In the genomic region with DNA sequence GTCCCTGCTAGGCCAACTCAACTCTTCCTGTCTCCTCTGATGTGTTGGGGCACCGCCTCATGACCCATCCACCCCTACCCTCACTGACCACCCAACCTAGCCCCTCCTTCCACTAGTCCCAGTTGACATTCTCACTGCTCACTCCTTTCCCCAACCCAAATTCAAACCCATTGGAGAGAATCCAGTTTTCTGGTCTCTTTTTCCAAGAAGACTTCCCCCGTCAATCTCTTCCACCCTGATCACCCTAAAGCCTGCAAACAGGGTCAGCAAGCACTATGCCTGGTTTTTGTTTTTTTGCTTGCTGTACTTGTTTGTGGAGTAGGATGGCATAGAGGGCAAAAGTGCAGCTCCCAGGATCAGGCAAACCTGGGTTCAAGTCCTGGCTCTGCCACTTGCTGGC, we compare ENCODE assay signal across 26 cellular contexts.
DNase-seq lines count a peak whose midpoint lies in the region; ATAC-seq, FAIRE-seq and TF ChIP-seq lines count a peak whose summit lies in the region.
"Had no signal": no experiment of that assay in that cellular context is flagged by ENCODE, and none has a peak within 500 bp of the region (broad histone marks: within the 10 kb centered on the region; RNA-seq: fewer than 3 reads in every experiment).

No MANE protein-coding gene starts in this region.

- TF ChIP-seq RAD21 in HepG2 (CRISPR knock-in tag; IDR thresholded peaks at IDR 0.05) = no peak

- no peak for FAIRE-seq in HepG2 (lab: Jason Lieb, UNC)
- FAIRE-seq: A204.1, GM12878, GM12892, GM18507 had no signal

- 62% methylated on average over 2 of the region's 2 CpGs for WGBS in HepG2 (ENCODE audit: low lambda C conversion rate)
- 67% methylated on average over 1 of the region's 2 CpGs for WGBS in right lobe of liver (ENCODE audit: insufficient coverage, low coverage, low lambda C conversion rate, missing lambda C conversion rate)

- in situ Hi-C loops in HepG2 (cut with HindIII; ENCODE audit: extremely low pct_ligation_motif_present, low pct_unique_long_range_greater_than_20kb) (no loop called here), HAP-1 (cut with MboI; ENCODE audit: low sequenced_read_pairs) (no loop called here)

- no peak for DNase-seq in HepG2 (ENCODE audit: low spot score)
- DNase-seq in right lobe of liver = no peak
- DNase-seq in islet precursor cell = peak; percentile 42
- DNase-seq in sciatic nerve (ENCODE audit: low spot score) = no peak
- DNase-seq in HAP-1 (ENCODE audit: low spot score in 2 of 2) = no peak
- no peak for DNase-seq in NCI-H2107 treated with DMSO at 0.1 percent for 48 hours (lab: John Stamatoyannopoulos, UW; ENCODE audit: unreplicated experiment)
- DNase-seq: 8988T; ACHN; BE2C; C1 segment of cervical spinal cord; CD4-positive, alpha-beta memory T cell; CD4-positive, CD25-positive, alpha-beta regulatory T cell; CD8-positive, alpha-beta memory T cell; COR-L47; DMS 273 treated with DMSO at 0.1 percent for 48 hours; DMS153; DMS53; DMS79; DND-41; EL; GDM1 had no signal

- no peak for TF ChIP-seq EP300 in HepG2 (IDR thresholded peaks at IDR 0.05; ENCODE audit: low read depth in 2 of 2, low read length in 2 of 2)
- TF ChIP-seq EP300 in HepG2 (CRISPR knock-in tag; IDR thresholded peaks at IDR 0.05; ENCODE audit: borderline replicate concordance) = no peak

- POLR2A ChIA-PET in HepG2 (lab: Yijun Ruan, JAX) = no interaction called here

- H3K36me3 ChIP-seq in HepG2 (replicated peaks in 1 of 2; ENCODE audit: control insufficient read depth in 1 of 2, insufficient read depth in 2 of 2, low read length in 2 of 2) (no peaks in the 10 kb centered on the region), right lobe of liver (no peaks in the 10 kb centered on the region), HAP-1 (replicated peaks) (no peaks in the 10 kb centered on the region)
- H3K36me3 ChIP-seq: BE2C, BLaER1 had no signal

- no peak overlapping the region for H3K27ac ChIP-seq in HepG2 (ENCODE audit: extremely low read length, insufficient read depth, low read length)
- H3K27ac ChIP-seq in right lobe of liver = no peak overlapping the region
- H3K27ac ChIP-seq: BLaER1 had no signal

- TF ChIP-seq CTCF in HepG2 (CRISPR knock-in tag; IDR thresholded peaks at IDR 0.05) = no peak
- no peak for TF ChIP-seq CTCF in right lobe of liver (IDR thresholded peaks at IDR 0.05)

- H3K4me1 ChIP-seq in HepG2 (ENCODE audit: insufficient read depth, low read length) (no peaks in the 10 kb centered on the region), right lobe of liver (no peaks in the 10 kb centered on the region), HAP-1 (no peaks in the 10 kb centered on the region)
- H3K4me1 ChIP-seq: BE2C, BLaER1 had no signal

- no peak overlapping the region for H3K4me3 ChIP-seq in HepG2 (replicated peaks in 1 of 3; ENCODE audit: insufficient read depth in 1 of 3, low read depth in 2 of 3, low read length in 3 of 3)
- H3K4me3 ChIP-seq in right lobe of liver = no peak overlapping the region
- no peak overlapping the region for H3K4me3 ChIP-seq in HAP-1
- H3K4me3 ChIP-seq: BLaER1, GM12878 had no signal

- ATAC-seq in HepG2 (no peak), right lobe of liver (no peak), sciatic nerve (peak; percentile 20)
- ATAC-seq: GM12878 had no signal

- no peaks in the 10 kb centered on the region for H3K79me2 ChIP-seq in HepG2 (ENCODE audit: insufficient read depth, low read length)

- H3K4me2 ChIP-seq in HepG2 (ENCODE audit: low read depth, low read length) = no peak overlapping the region
- H3K4me2 ChIP-seq: BLaER1 had no signal

- intact Hi-C loops in HepG2 (cut with micrococcal nuclease; ENCODE audit: unreplicated experiment) = no loop called here
- intact Hi-C loops in right lobe of liver (cut with DNase I) = no loop called here
- intact Hi-C loops in sciatic nerve (cut with DNase I) = no loop called here

- H2AFZ ChIP-seq in HepG2 (ENCODE audit: low read length) = no peak overlapping the region

- no TSS peak for BruUV-seq in HepG2 (replicated peaks; lab: Mats Ljungman, UMichigan)

- TF ChIP-seq POLR2A in HepG2 (IDR thresholded peaks at IDR 0.05; ENCODE audit: insufficient read depth in 1 of 2, low read depth in 2 of 2, low read length in 2 of 2) (no peak), right lobe of liver (IDR thresholded peaks at IDR 0.05) (no peak)

- H3K9ac ChIP-seq in HepG2 (ENCODE audit: insufficient read depth, low read depth, low read length) = no peak overlapping the region
- H3K9ac ChIP-seq: BLaER1 had no signal

- CTCF ChIA-PET in HepG2 (lab: Yijun Ruan, JAX; ENCODE audit: low intra/inter-chr PET ratio, low total read pairs) = no interaction called here

- H3K9me3 ChIP-seq in HepG2 (ENCODE audit: low read length) (peaks cover 17% of the 10 kb centered on the region), right lobe of liver (no peaks in the 10 kb centered on the region), HAP-1 (no peaks in the 10 kb centered on the region)
- H3K9me3 ChIP-seq: BE2C, BLaER1 had no signal

- no peaks in the 10 kb centered on the region for H4K20me1 ChIP-seq in HepG2 (ENCODE audit: insufficient read depth, low read length)
- H4K20me1 ChIP-seq: BLaER1 had no signal

- H3K27me3 ChIP-seq in HepG2 (ENCODE audit: control insufficient read depth in 1 of 2, insufficient read depth in 2 of 2, low read length in 2 of 2) = no peaks in the 10 kb centered on the region
- H3K27me3 ChIP-seq in right lobe of liver = no peaks in the 10 kb centered on the region
- H3K27me3 ChIP-seq in HAP-1 (ENCODE audit: low read depth) = no peaks in the 10 kb centered on the region
- H3K27me3 ChIP-seq: BE2C, BLaER1 had no signal

TF ChIP-seq in HepG2, 621 proteins besides CTCF, POLR2A, EP300 and RAD21:
- TF ChIP-seq, protein P1, sequence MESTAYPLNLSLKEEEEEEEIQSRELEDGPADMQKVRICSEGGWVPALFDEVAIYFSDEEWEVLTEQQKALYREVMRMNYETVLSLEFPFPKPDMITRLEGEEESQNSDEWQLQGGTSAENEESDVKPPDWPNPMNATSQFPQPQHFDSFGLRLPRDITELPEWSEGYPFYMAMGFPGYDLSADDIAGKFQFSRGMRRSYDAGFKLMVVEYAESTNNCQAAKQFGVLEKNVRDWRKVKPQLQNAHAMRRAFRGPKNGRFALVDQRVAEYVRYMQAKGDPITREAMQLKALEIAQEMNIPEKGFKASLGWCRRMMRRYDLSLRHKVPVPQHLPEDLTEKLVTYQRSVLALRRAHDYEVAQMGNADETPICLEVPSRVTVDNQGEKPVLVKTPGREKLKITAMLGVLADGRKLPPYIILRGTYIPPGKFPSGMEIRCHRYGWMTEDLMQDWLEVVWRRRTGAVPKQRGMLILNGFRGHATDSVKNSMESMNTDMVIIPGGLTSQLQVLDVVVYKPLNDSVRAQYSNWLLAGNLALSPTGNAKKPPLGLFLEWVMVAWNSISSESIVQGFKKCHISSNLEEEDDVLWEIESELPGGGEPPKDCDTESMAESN (CRISPR knock-in tag; conservative IDR thresholded peaks at IDR 0.05) = no peak
- TF ChIP-seq ZNF556 (CRISPR knock-in tag; IDR thresholded peaks at IDR 0.05; ENCODE audit: borderline replicate concordance) (peak; percentile 99), SCMH1 (CRISPR knock-in tag; IDR thresholded peaks at IDR 0.05; ENCODE audit: borderline replicate concordance) (no peak)
- TF ChIP-seq, protein P2, sequence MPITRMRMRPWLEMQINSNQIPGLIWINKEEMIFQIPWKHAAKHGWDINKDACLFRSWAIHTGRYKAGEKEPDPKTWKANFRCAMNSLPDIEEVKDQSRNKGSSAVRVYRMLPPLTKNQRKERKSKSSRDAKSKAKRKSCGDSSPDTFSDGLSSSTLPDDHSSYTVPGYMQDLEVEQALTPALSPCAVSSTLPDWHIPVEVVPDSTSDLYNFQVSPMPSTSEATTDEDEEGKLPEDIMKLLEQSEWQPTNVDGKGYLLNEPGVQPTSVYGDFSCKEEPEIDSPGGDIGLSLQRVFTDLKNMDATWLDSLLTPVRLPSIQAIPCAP (CRISPR knock-in tag; IDR thresholded peaks at IDR 0.05; ENCODE audit: low read depth) = no peak
TF ChIP-seq in HepG2: peak in this region for 1.
